ENCODE assay signal across 1 cellular context in the genomic region with DNA sequence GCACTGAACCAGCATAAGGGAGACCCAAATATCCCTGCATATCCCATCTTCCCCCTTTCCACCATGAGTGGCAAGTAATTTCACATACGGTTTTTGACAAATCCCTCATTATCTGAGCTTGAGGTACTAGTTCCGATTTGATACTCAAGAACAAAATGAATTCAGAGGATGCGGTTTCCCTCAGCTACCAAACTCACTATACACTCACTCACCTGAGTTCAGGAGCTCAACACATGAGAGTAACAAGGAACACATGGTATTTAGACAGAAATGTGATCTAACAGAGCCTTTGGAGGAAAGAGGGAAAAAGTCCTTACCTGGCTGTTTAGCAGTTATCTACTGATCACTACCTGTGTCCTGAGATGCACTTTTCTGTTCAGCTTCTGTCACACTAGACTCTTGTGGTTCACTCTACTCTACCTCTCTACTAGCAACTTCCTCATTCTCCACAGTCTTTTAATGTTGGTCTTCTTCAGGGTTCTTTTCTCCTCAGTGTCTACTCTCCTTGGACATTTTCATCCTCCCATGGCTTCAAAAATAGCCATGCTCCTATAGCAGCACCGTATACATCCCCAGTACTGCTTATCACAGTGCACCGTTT.
A peak's percentile ranks its signal among the peaks of the same experiment; 100 is the strongest.
TF ChIP-seq lines count a peak whose summit lies in the region.

No MANE protein-coding gene starts in this region.

TF ChIP-seq in K562, 482 proteins besides CTCF, POLR2A, EP300 and RAD21 (continued from another document):
- TF ChIP-seq, protein P1, sequence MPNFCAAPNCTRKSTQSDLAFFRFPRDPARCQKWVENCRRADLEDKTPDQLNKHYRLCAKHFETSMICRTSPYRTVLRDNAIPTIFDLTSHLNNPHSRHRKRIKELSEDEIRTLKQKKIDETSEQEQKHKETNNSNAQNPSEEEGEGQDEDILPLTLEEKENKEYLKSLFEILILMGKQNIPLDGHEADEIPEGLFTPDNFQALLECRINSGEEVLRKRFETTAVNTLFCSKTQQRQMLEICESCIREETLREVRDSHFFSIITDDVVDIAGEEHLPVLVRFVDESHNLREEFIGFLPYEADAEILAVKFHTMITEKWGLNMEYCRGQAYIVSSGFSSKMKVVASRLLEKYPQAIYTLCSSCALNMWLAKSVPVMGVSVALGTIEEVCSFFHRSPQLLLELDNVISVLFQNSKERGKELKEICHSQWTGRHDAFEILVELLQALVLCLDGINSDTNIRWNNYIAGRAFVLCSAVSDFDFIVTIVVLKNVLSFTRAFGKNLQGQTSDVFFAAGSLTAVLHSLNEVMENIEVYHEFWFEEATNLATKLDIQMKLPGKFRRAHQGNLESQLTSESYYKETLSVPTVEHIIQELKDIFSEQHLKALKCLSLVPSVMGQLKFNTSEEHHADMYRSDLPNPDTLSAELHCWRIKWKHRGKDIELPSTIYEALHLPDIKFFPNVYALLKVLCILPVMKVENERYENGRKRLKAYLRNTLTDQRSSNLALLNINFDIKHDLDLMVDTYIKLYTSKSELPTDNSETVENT (CRISPR knock-in tag; IDR thresholded peaks at IDR 0.05) = no peak
- TF ChIP-seq SPI1 (IDR thresholded peaks at IDR 0.05; ENCODE audit: borderline replicate concordance, low read depth, low read length) = 0 out of 2 replicates have a peak, but pooled peaks have one; percentile 31
- TF ChIP-seq HDAC1 (IDR thresholded peaks at IDR 0.05) = 0 out of 4 replicates have a peak, but pooled peaks of 1 of the 2 experiments have one; percentile 16
- TF ChIP-seq DPF2 (IDR thresholded peaks at IDR 0.05) = peak; percentile 33; the same call in 1 of the 2 replicates
- TF ChIP-seq, protein P2, sequence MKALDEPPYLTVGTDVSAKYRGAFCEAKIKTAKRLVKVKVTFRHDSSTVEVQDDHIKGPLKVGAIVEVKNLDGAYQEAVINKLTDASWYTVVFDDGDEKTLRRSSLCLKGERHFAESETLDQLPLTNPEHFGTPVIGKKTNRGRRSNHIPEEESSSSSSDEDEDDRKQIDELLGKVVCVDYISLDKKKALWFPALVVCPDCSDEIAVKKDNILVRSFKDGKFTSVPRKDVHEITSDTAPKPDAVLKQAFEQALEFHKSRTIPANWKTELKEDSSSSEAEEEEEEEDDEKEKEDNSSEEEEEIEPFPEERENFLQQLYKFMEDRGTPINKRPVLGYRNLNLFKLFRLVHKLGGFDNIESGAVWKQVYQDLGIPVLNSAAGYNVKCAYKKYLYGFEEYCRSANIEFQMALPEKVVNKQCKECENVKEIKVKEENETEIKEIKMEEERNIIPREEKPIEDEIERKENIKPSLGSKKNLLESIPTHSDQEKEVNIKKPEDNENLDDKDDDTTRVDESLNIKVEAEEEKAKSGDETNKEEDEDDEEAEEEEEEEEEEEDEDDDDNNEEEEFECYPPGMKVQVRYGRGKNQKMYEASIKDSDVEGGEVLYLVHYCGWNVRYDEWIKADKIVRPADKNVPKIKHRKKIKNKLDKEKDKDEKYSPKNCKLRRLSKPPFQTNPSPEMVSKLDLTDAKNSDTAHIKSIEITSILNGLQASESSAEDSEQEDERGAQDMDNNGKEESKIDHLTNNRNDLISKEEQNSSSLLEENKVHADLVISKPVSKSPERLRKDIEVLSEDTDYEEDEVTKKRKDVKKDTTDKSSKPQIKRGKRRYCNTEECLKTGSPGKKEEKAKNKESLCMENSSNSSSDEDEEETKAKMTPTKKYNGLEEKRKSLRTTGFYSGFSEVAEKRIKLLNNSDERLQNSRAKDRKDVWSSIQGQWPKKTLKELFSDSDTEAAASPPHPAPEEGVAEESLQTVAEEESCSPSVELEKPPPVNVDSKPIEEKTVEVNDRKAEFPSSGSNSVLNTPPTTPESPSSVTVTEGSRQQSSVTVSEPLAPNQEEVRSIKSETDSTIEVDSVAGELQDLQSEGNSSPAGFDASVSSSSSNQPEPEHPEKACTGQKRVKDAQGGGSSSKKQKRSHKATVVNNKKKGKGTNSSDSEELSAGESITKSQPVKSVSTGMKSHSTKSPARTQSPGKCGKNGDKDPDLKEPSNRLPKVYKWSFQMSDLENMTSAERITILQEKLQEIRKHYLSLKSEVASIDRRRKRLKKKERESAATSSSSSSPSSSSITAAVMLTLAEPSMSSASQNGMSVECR (CRISPR knock-in tag; IDR thresholded peaks at IDR 0.05) = no peak
- peak; percentile 84 for TF ChIP-seq ZEB2 (IDR thresholded peaks at IDR 0.05)
- peak; percentile 32; the same call in 1 of the 2 replicates for TF ChIP-seq THRA (IDR thresholded peaks at IDR 0.05)
- peak; percentile 48 for TF ChIP-seq EHMT2 (IDR thresholded peaks at IDR 0.05)
- TF ChIP-seq SMARCE1 (IDR thresholded peaks at IDR 0.05) = 0 out of 2 replicates have a peak, but pooled peaks have one; percentile 17
